ENCODE assay signal across 1 cellular context in genomic region chr17:35242805-35243458, GRCh38.
TF ChIP-seq lines count a peak whose summit lies in the region.

TSS of gene SLFN5 (plus strand) at chr17:35243072. CDS start at chr17:35258691, 15,619 bp downstream.

TF ChIP-seq in IMR-90, 13 proteins besides CTCF, POLR2A, EP300 and RAD21 (continued from another document):
- TF ChIP-seq, protein P1, sequence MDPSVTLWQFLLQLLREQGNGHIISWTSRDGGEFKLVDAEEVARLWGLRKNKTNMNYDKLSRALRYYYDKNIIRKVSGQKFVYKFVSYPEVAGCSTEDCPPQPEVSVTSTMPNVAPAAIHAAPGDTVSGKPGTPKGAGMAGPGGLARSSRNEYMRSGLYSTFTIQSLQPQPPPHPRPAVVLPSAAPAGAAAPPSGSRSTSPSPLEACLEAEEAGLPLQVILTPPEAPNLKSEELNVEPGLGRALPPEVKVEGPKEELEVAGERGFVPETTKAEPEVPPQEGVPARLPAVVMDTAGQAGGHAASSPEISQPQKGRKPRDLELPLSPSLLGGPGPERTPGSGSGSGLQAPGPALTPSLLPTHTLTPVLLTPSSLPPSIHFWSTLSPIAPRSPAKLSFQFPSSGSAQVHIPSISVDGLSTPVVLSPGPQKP (IDR thresholded peaks at IDR 0.05; ENCODE audit: borderline replicate concordance, low read depth, low read length) = no peak
- 0 out of 2 replicates have a peak, but pooled peaks have one; percentile 15 for TF ChIP-seq NFE2L2 (IDR thresholded peaks at IDR 0.05; ENCODE audit: low read depth, low read length)
